Comparison of ENCODE assay signal across 12 cellular contexts in the genomic region with DNA sequence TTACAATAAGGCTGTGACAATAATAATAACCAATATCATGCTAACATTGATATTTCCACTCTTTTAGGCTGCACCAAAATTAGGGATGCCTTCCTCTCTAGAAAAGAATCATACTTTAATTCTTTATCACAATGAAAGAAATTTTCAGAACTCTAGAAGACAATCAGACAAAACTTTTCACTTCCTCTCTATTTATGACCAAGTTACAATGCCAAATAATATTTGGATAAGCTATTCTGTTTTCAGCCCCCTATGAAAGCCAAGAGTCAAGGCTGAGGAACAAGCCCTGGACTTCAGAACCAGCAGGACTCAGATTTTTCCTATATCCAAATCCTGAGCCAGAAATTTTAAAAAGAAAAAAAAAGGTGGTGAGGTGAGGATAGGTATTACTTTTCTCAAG.
"Had no signal": no experiment of that assay in that cellular context is flagged by ENCODE, and none has a peak within 500 bp of the region (broad histone marks: within the 10 kb centered on the region; RNA-seq: fewer than 3 reads in every experiment).

No MANE protein-coding gene starts in this region.

- H3K27ac ChIP-seq: lower lobe of right lung, neutrophil, WERI-Rb-1 had no signal

- ATAC-seq: activated CD4-positive, alpha-beta T cell treated with anti-CD3 and anti-CD28 coated beads for 36 hours; lower lobe of right lung; naive thymus-derived CD4-positive, alpha-beta T cell; right cardiac atrium; stimulated activated memory B cell treated with anti-CD40 and anti-IgM and Interleukin-4, amounts not matched to agents 10 μg/mL and 1 μg/mL and 100 μg/mL, for 72 hours had no signal

- H3K4me3 ChIP-seq: lower lobe of right lung had no signal

- H3K9me3 ChIP-seq: lower lobe of right lung, neutrophil had no signal

- DNase-seq: activated CD4-positive, alpha-beta memory T cell treated with anti-CD3 and anti-CD28 coated beads, Interleukin-2, amount 10 ng/mL, durations not matched to agents 7 days and 5 days; activated CD4-positive, alpha-beta T cell treated with anti-CD3 and anti-CD28 coated beads for 36 hours; activated CD8-positive, alpha-beta memory T cell treated with anti-CD3 and anti-CD28 coated beads, Interleukin-2, amount 50 U/mL, for 4 hours; dermis blood vessel endothelial cell; erythroblast; immature natural killer cell; lower lobe of right lung; naive thymus-derived CD4-positive, alpha-beta T cell; right cardiac atrium; WERI-Rb-1 had no signal

- H3K36me3 ChIP-seq: lower lobe of right lung, neutrophil, WERI-Rb-1 had no signal
